ENCODE assay signal across 1 cellular context in the genomic region with DNA sequence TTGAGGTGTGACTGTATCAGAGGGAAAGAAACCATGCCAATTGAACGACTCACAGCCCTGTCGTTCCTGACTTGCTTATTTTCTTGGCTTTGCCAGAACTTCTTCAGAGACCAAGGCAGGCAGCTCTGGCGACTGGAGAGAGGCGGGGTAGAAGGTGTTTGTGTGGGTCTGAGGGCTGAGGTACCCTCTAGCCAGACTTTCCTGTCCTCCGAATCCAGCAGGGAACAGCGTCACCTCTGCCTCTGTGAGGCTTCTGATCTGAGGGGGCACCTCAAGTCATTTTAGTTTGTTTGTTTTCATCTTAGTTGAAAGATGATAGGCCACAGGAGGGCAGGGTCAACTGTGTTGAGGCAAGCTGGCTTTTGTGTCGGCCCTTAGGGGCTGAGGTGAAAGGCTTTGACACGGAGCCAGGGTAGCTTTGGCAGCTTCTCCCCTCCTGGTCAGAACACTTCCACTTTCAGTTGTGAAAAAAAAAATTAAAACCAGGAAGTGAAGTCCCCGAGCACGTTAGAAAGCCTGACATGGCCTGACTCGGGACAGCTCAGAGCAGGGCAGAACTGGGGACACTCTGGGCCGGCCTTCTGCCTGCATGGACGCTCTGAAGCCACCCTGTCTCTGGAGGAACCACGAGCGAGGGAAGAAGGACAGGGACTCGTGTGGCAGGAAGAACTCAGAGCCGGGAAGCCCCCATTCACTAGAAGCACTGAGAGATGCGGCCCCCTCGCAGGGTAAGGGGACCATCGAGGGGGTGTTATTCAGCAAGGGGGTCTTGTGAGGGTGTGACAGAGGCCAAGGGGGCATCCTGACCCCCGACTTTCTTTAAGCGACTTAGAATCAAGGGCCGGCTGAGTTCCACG.
TF ChIP-seq lines count a peak whose summit lies in the region.

No MANE protein-coding gene starts in this region.

TF ChIP-seq in H1, 55 proteins besides CTCF, POLR2A, EP300 and RAD21 (continued from another document):
- TF ChIP-seq GABPA (IDR thresholded peaks at IDR 0.05; ENCODE audit: borderline replicate concordance, insufficient read depth, low read length) (no peak), EGR1 (IDR thresholded peaks at IDR 0.05; ENCODE audit: borderline replicate concordance, low read depth, low read length) (no peak)
